2 cellular contexts compared by ENCODE assay signal in genomic region chr6:142846459-142846831, GRCh38.
TF ChIP-seq lines count a peak whose summit lies in the region.

No MANE protein-coding gene starts in this region.

TF ChIP-seq in HCT116, 20 proteins besides CTCF, POLR2A, EP300 and RAD21 (continued from another document):
- TF ChIP-seq REST (IDR thresholded peaks at IDR 0.05; ENCODE audit: low read depth) (no peak), SRF (IDR thresholded peaks at IDR 0.05; ENCODE audit: low read depth) (no peak), SP1 (IDR thresholded peaks at IDR 0.05; ENCODE audit: low read depth) (no peak; the same call in 1 of the 2 replicates)

TF ChIP-seq in WTC11, 78 proteins besides CTCF, POLR2A, EP300 and RAD21 (continued from another document):
- no peak for TF ChIP-seq MLX (CRISPR knock-in tag; IDR thresholded peaks at IDR 0.05)
- no peak for TF ChIP-seq KAT7 (CRISPR knock-in tag; IDR thresholded peaks at IDR 0.05; ENCODE audit: borderline replicate concordance)
- no peak for TF ChIP-seq CREB1 (CRISPR knock-in tag; IDR thresholded peaks at IDR 0.05)
- TF ChIP-seq GRHL2 (CRISPR knock-in tag; IDR thresholded peaks at IDR 0.05; ENCODE audit: insufficient replicate concordance, severe bottlenecking), result no peak
